Comparison of ENCODE assay signal across 13 cellular contexts in the genomic region with DNA sequence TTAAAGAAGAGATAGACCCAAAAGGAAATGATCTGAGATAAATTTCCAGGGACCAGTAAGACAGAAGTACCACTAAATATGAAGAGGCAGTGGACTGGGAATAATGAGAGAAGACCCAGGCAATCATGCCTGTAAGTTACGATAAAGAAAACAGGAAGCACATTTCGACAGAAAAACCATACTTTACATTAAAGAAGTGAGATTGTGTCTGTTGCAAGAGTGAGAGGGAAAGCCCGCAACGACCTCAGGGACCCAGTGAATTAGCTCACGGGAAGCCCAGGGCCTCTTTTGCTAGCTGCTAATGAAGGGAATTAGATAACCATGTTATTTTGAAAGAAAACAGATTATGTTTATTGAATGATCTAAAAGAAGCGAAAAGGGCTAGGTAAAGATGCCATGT. TPM values are rescaled to one million over a fixed set of nuclear protein-coding genes. Genes with fewer than 3 reads are reported as not detected.
A peak's percentile ranks its signal among the peaks of the same experiment; 100 is the strongest.
DNase-seq lines count a peak whose midpoint lies in the region; ATAC-seq, FAIRE-seq and TF ChIP-seq lines count a peak whose summit lies in the region.
"Had no signal": no experiment of that assay in that cellular context is flagged by ENCODE, and none has a peak within 500 bp of the region (broad histone marks: within the 10 kb centered on the region; RNA-seq: fewer than 3 reads in every experiment).

No MANE protein-coding gene starts in this region.

- H3K9me3 Mint-ChIP-seq in activated T-helper 1 cell treated with anti-CD3 and anti-CD28 coated beads, Interleukin-12 subunit alpha, Interleukin-12 subunit beta, Interleukin-2, Interleukin-4 antibody, amounts not matched to agents 30 ng/mL and 10 ng/mL and 1 ng/mL, durations not matched to agents 14 hours and 24 hours and 36 hours = no peaks in the 10 kb centered on the region

- peak overlapping the region; percentile 66 for H3K27ac Mint-ChIP-seq in activated T-helper 1 cell treated with anti-CD3 and anti-CD28 coated beads, Interleukin-12 subunit alpha, Interleukin-12 subunit beta, Interleukin-2, Interleukin-4 antibody, amounts not matched to agents 30 ng/mL and 10 ng/mL and 1 ng/mL, durations not matched to agents 14 hours and 24 hours and 36 hours

- H3K4me1 ChIP-seq in right atrium auricular region (no peaks in the 10 kb centered on the region), Loucy (ENCODE audit: insufficient read depth, low read length, poor library complexity, severe bottlenecking) (peaks cover 44% of the 10 kb centered on the region), upper lobe of right lung (no peaks in the 10 kb centered on the region), Karpas-422 (ENCODE audit: low read length) (peaks cover 23% of the 10 kb centered on the region)
- H3K4me1 ChIP-seq: parathyroid adenoma had no signal

- H3K4me2 ChIP-seq in Loucy (ENCODE audit: low read depth, low read length, poor library complexity, severe bottlenecking) (peak overlapping the region; percentile 73), Karpas-422 (ENCODE audit: low read depth, low read length, poor library complexity, severe bottlenecking) (no peak overlapping the region)

- ATAC-seq in Right ventricle myocardium superior (ENCODE audit: poor library complexity) = peak; percentile 30
- peak; percentile 46 for ATAC-seq in upper lobe of right lung

- TF ChIP-seq CTCF in right atrium auricular region (IDR thresholded peaks at IDR 0.05) (no peak), Loucy (conservative IDR thresholded peaks at IDR 0.05; ENCODE audit: low read length) (no peak), upper lobe of right lung (IDR thresholded peaks at IDR 0.05) (no peak)

- H3K9me3 ChIP-seq in right atrium auricular region (no peaks in the 10 kb centered on the region), Loucy (ENCODE audit: insufficient read depth, low read depth, low read length) (no peaks in the 10 kb centered on the region), upper lobe of right lung (no peaks in the 10 kb centered on the region), Karpas-422 (ENCODE audit: low read length) (no peaks in the 10 kb centered on the region)

- intact Hi-C loops in Right ventricle myocardium superior (cut with DNase I) (no loop called here), upper lobe of right lung (cut with DNase I) (no loop called here)
- intact Hi-C loops in activated T-helper 1 cell treated with anti-CD3 and anti-CD28 coated beads, Interleukin-12 subunit alpha, Interleukin-12 subunit beta, Interleukin-2, Interleukin-4 antibody, amounts not matched to agents 30 ng/mL and 10 ng/mL and 1 ng/mL, durations not matched to agents 14 hours and 24 hours and 36 hours (cut with micrococcal nuclease) = no loop called here

- H3K36me3 Mint-ChIP-seq in activated T-helper 1 cell treated with anti-CD3 and anti-CD28 coated beads, Interleukin-12 subunit alpha, Interleukin-12 subunit beta, Interleukin-2, Interleukin-4 antibody, amounts not matched to agents 30 ng/mL and 10 ng/mL and 1 ng/mL, durations not matched to agents 14 hours and 24 hours and 36 hours (ENCODE audit: low read depth) = peaks cover 2% of the 10 kb centered on the region

- H3K4me3 ChIP-seq in right atrium auricular region (no peak overlapping the region), Loucy (ENCODE audit: low read length, poor library complexity, severe bottlenecking) (peak overlapping the region; percentile 53), upper lobe of right lung (no peak overlapping the region), Karpas-422 (ENCODE audit: low read length) (no peak overlapping the region)

- H4K20me1 ChIP-seq in Loucy (ENCODE audit: insufficient read depth, low read length, poor library complexity, severe bottlenecking) = no peaks in the 10 kb centered on the region
- H4K20me1 ChIP-seq in Karpas-422 (ENCODE audit: insufficient read depth, low read depth, low read length) = no peaks in the 10 kb centered on the region

- H3K36me3 ChIP-seq in right atrium auricular region (no peaks in the 10 kb centered on the region), Loucy (ENCODE audit: insufficient read depth, low read length) (no peaks in the 10 kb centered on the region), upper lobe of right lung (no peaks in the 10 kb centered on the region), Karpas-422 (ENCODE audit: insufficient read depth, low read length) (no peaks in the 10 kb centered on the region)

- peaks cover 14% of the 10 kb centered on the region for H3K4me1 Mint-ChIP-seq in activated T-helper 1 cell treated with anti-CD3 and anti-CD28 coated beads, Interleukin-12 subunit alpha, Interleukin-12 subunit beta, Interleukin-2, Interleukin-4 antibody, amounts not matched to agents 30 ng/mL and 10 ng/mL and 1 ng/mL, durations not matched to agents 14 hours and 24 hours and 36 hours (ENCODE audit: low read depth)

- no peaks in the 10 kb centered on the region for H3K9me2 ChIP-seq in Loucy (replicated peaks; ENCODE audit: low read depth, low read length)
- no peaks in the 10 kb centered on the region for H3K9me2 ChIP-seq in Karpas-422 (replicated peaks; ENCODE audit: insufficient read depth, low read length)

- H3K79me2 ChIP-seq in Loucy (ENCODE audit: insufficient read depth, low read length) = no peaks in the 10 kb centered on the region
- H3K79me2 ChIP-seq in Karpas-422 (ENCODE audit: low read length) = no peaks in the 10 kb centered on the region
- H3K79me2 ChIP-seq: parathyroid adenoma had no signal

- H3K27ac ChIP-seq in right atrium auricular region (peak overlapping the region in 1 of 2 donors; percentile 48), upper lobe of right lung (peak overlapping the region; percentile 51), Karpas-422 (ENCODE audit: low read length) (no peak overlapping the region)
- H3K27ac ChIP-seq: parathyroid adenoma had no signal

- no peaks in the 10 kb centered on the region for H3F3A ChIP-seq in Loucy (ENCODE audit: low read depth)

- H3K27me3 Mint-ChIP-seq in activated T-helper 1 cell treated with anti-CD3 and anti-CD28 coated beads, Interleukin-12 subunit alpha, Interleukin-12 subunit beta, Interleukin-2, Interleukin-4 antibody, amounts not matched to agents 30 ng/mL and 10 ng/mL and 1 ng/mL, durations not matched to agents 14 hours and 24 hours and 36 hours (ENCODE audit: insufficient read depth) = no peaks in the 10 kb centered on the region

- DNase-seq in Right ventricle myocardium superior = no peak
- DNase-seq in right atrium auricular region (ENCODE audit: low spot score) = no peak
- no peak for DNase-seq in activated T-helper 1 cell treated with anti-CD3 and anti-CD28 coated beads, Interleukin-12 subunit alpha, Interleukin-12 subunit beta, Interleukin-2, Interleukin-4 antibody, amounts not matched to agents 30 ng/mL and 10 ng/mL and 1 ng/mL, durations not matched to agents 14 hours and 24 hours and 36 hours (ENCODE audit: low spot score)
- no peak for DNase-seq in upper lobe of right lung
- no peak for DNase-seq in GM19239 (ENCODE audit: insufficient read length, low spot score)
- no peak for DNase-seq in HTR-8/SVneo (ENCODE audit: insufficient read length, low spot score)
- no peak for DNase-seq in Karpas-422
- DNase-seq: activated CD4-positive, CD25-positive, alpha-beta regulatory T cell; amygdala; IMR-90; NCI-H748 treated with DMSO at 0.1 percent for 48 hours had no signal

- H2AFZ ChIP-seq in Loucy (ENCODE audit: low read length) (peak overlapping the region; percentile 40), Karpas-422 (ENCODE audit: low read length) (no peak overlapping the region)
- H2AFZ ChIP-seq: parathyroid adenoma had no signal

- H3K27me3 ChIP-seq in right atrium auricular region = no peaks in the 10 kb centered on the region
- no peaks in the 10 kb centered on the region for H3K27me3 ChIP-seq in Loucy (ENCODE audit: insufficient read depth, low read length, poor library complexity, severe bottlenecking)
- no peaks in the 10 kb centered on the region for H3K27me3 ChIP-seq in upper lobe of right lung
- H3K27me3 ChIP-seq in Karpas-422 (ENCODE audit: low read length) = no peaks in the 10 kb centered on the region

- FAIRE-seq in GM19239 (lab: Jason Lieb, UNC) (no peak), HTR-8/SVneo (lab: Jason Lieb, UNC) (no peak)

- H3K4me3 Mint-ChIP-seq in activated T-helper 1 cell treated with anti-CD3 and anti-CD28 coated beads, Interleukin-12 subunit alpha, Interleukin-12 subunit beta, Interleukin-2, Interleukin-4 antibody, amounts not matched to agents 30 ng/mL and 10 ng/mL and 1 ng/mL, durations not matched to agents 14 hours and 24 hours and 36 hours = peak overlapping the region; percentile 61

- peak overlapping the region; percentile 29 for H3K9ac ChIP-seq in Loucy (ENCODE audit: low read depth, low read length, poor library complexity, severe bottlenecking)
- H3K9ac ChIP-seq in Karpas-422 (ENCODE audit: low read length) = no peak overlapping the region
- H3K9ac ChIP-seq: parathyroid adenoma had no signal

RNA-seq across cellular contexts. Expression of a gene that starts 28.9 kb away (rescaled TPM):
- total RNA-seq in Right ventricle myocardium superior (495 TPM), right atrium auricular region (100 to 1,000 TPM; 144 to 156 TPM), upper lobe of right lung (287 TPM)
- 56.7 and 61.8 TPM in 2 replicates for total RNA-seq in activated T-helper 1 cell treated with anti-CD3 and anti-CD28 coated beads, Interleukin-12 subunit alpha, Interleukin-12 subunit beta, Interleukin-2, Interleukin-4 antibody, amounts not matched to agents 30 ng/mL and 10 ng/mL and 1 ng/mL, durations not matched to agents 14 hours and 24 hours and 36 hours
- 1.4 and 3.1 TPM in 2 replicates for total RNA-seq in Karpas-422 (2014; rRNA removed; shearing (Covaris generic); ENCODE audit: low replicate concordance)

Comparison
In these comparisons a context has a peak if more than half of its experiments do, and no peak if none do; other contexts are left out.
1. RNA of a gene that starts 28.9 kb away (total RNA-seq): 495 TPM in Right ventricle myocardium superior (single experiment), 287 TPM in upper lobe of right lung (single experiment), 144 to 156 TPM in right atrium auricular region and 56.7 to 61.8 TPM in activated T-helper 1 cell treated with anti-CD3 and anti-CD28 coated beads, Interleukin-12 subunit alpha, Interleukin-12 subunit beta, Interleukin-2, Interleukin-4 antibody, amounts not matched to agents 30 ng/mL and 10 ng/mL and 1 ng/mL, durations not matched to agents 14 hours and 24 hours and 36 hours; 1.4 to 3.1 TPM in Karpas-422; every median in the first group is over 10 times any median in the second.